ENCODE assay signal across 8 cellular contexts in genomic region chr16:86072328-86073102, GRCh38.
DNase-seq lines count a peak whose midpoint lies in the region; ATAC-seq and TF ChIP-seq lines count a peak whose summit lies in the region.

No MANE protein-coding gene starts in this region.

- no peaks in the 10 kb centered on the region for H3K4me1 Mint-ChIP-seq in activated CD4-positive, alpha-beta T cell treated with anti-CD3 and anti-CD28 coated beads, Interleukin-2, amount 10 ng/mL, durations not matched to agents 24 days and 14 days

- DNase-seq in activated T-cell treated with anti-CD3 and anti-CD28 coated beads for 24 hours (ENCODE audit: low read depth) (peak; percentile 17), activated T-cell treated with anti-CD3 and anti-CD28 coated beads for 4 hours (no peak), NCI-H1694 treated with DMSO at 0.1 percent for 48 hours (lab: John Stamatoyannopoulos, UW) (peak; percentile 11), fibroblast of lung (ENCODE audit: low read depth in 2 of 2) (peak; percentile 61 to 88), ureter (ENCODE audit: low spot score) (peak; percentile 81)
- peak; percentile 78 for DNase-seq in activated CD4-positive, alpha-beta T cell treated with anti-CD3 and anti-CD28 coated beads, Interleukin-2, amount 10 ng/mL, durations not matched to agents 24 days and 14 days

- H3K27ac Mint-ChIP-seq in activated CD4-positive, alpha-beta T cell treated with anti-CD3 and anti-CD28 coated beads, Interleukin-2, amount 10 ng/mL, durations not matched to agents 24 days and 14 days: no peak overlapping the region

- no peak overlapping the region for H3K4me2 ChIP-seq in fibroblast of lung (ENCODE audit: extremely low read depth, insufficient read depth, low read length)
- no peak overlapping the region for H3K4me2 ChIP-seq in neural cell (ENCODE audit: low read length)

- H3K9me3 Mint-ChIP-seq in activated CD4-positive, alpha-beta T cell treated with anti-CD3 and anti-CD28 coated beads, Interleukin-2, amount 10 ng/mL, durations not matched to agents 24 days and 14 days: no peaks in the 10 kb centered on the region

- no peaks in the 10 kb centered on the region for H3K4me1 ChIP-seq in fibroblast of lung (ENCODE audit: control insufficient read depth, extremely low read depth, insufficient read depth, low read length)

- no peaks in the 10 kb centered on the region for H3K79me2 ChIP-seq in fibroblast of lung (ENCODE audit: control insufficient read depth, insufficient read depth, low read length)
- no peaks in the 10 kb centered on the region for H3K79me2 ChIP-seq in neural cell (replicated peaks; ENCODE audit: insufficient read depth, low read length)

- H4K20me1 ChIP-seq in fibroblast of lung (ENCODE audit: control insufficient read depth, extremely low read depth, insufficient read depth, low read length) (no peaks in the 10 kb centered on the region), neural cell (ENCODE audit: insufficient read depth) (no peaks in the 10 kb centered on the region)

- H3K36me3 ChIP-seq in fibroblast of lung (ENCODE audit: control insufficient read depth, insufficient read depth, low read length) (no peaks in the 10 kb centered on the region), neural cell (ENCODE audit: insufficient read depth, low read length) (no peaks in the 10 kb centered on the region)

- H3K9me3 ChIP-seq in fibroblast of lung (ENCODE audit: control insufficient read depth, insufficient read depth, low read depth, low read length) (no peaks in the 10 kb centered on the region), neural cell (ENCODE audit: low read length) (peaks cover 3% of the 10 kb centered on the region)

- no peak overlapping the region for H3K27ac ChIP-seq in fibroblast of lung (ENCODE audit: insufficient read depth, low read length)
- H3K27ac ChIP-seq in neural cell (ENCODE audit: low read length): no peak overlapping the region

- TF ChIP-seq CTCF in fibroblast of lung (conservative IDR thresholded peaks at IDR 0.05 in 1 of 2, IDR thresholded peaks at IDR 0.05 in 1 of 2; ENCODE audit: low read depth in 1 of 2, low read length in 2 of 2) (peak; percentile 66 to 85), neural cell (IDR thresholded peaks at IDR 0.05; ENCODE audit: poor library complexity, severe bottlenecking) (peak; percentile 83)

- H2AFZ ChIP-seq in fibroblast of lung (ENCODE audit: low read length): no peak overlapping the region
- H2AFZ ChIP-seq in neural cell (ENCODE audit: low read depth, low read length): no peak overlapping the region

- H3K4me3 ChIP-seq in fibroblast of lung (replicated peaks in 1 of 4; ENCODE audit: control extremely low read depth in 1 of 4, insufficient read depth in 1 of 4, low read depth in 3 of 4, low read length in 4 of 4) (no peak overlapping the region), neural cell (ENCODE audit: low read length) (no peak overlapping the region)

- H3K4me3 Mint-ChIP-seq in activated CD4-positive, alpha-beta T cell treated with anti-CD3 and anti-CD28 coated beads, Interleukin-2, amount 10 ng/mL, durations not matched to agents 24 days and 14 days: no peak overlapping the region

- ATAC-seq in HG02938 (IDR thresholded peaks at IDR 0.05; ENCODE audit: unreplicated experiment): no peak

- no peaks in the 10 kb centered on the region for H3K9me2 ChIP-seq in neural cell (ENCODE audit: insufficient read depth, low read length)

- H3F3A ChIP-seq in neural cell (ENCODE audit: insufficient read depth, low read length, poor library complexity, severe bottlenecking): no peaks in the 10 kb centered on the region

- intact Hi-C loops in activated CD4-positive, alpha-beta T cell treated with anti-CD3 and anti-CD28 coated beads, Interleukin-2, amount 10 ng/mL, durations not matched to agents 24 days and 14 days (cut with micrococcal nuclease): loop anchor here (2.0 kb wide), 1 partner anchor 448 kb away; no protein-coding TSS in a partner anchor

- H3K27me3 ChIP-seq in fibroblast of lung (ENCODE audit: control insufficient read depth, insufficient read depth, low read length) (no peaks in the 10 kb centered on the region), neural cell (ENCODE audit: insufficient read depth, low read depth, low read length) (peaks cover 5% of the 10 kb centered on the region)

- H3K36me3 Mint-ChIP-seq in activated CD4-positive, alpha-beta T cell treated with anti-CD3 and anti-CD28 coated beads, Interleukin-2, amount 10 ng/mL, durations not matched to agents 24 days and 14 days (ENCODE audit: low read depth): no peaks in the 10 kb centered on the region

- peaks cover 4% of the 10 kb centered on the region for H3K27me3 Mint-ChIP-seq in activated CD4-positive, alpha-beta T cell treated with anti-CD3 and anti-CD28 coated beads, Interleukin-2, amount 10 ng/mL, durations not matched to agents 24 days and 14 days

- TF ChIP-seq RAD21 in neural cell (conservative IDR thresholded peaks at IDR 0.05): peak; percentile 89

- H3K9ac ChIP-seq in fibroblast of lung (ENCODE audit: insufficient read depth, low read length): no peak overlapping the region
- H3K9ac ChIP-seq in neural cell (ENCODE audit: low read length): no peak overlapping the region

- TF ChIP-seq EP300 in neural cell (conservative IDR thresholded peaks at IDR 0.05; ENCODE audit: poor library complexity, severe bottlenecking): no peak

TF ChIP-seq in neural cell, 6 proteins besides CTCF, POLR2A, EP300 and RAD21:
- TF ChIP-seq TAF1 (IDR thresholded peaks at IDR 0.05; ENCODE audit: low read depth): no peak
- TF ChIP-seq REST (IDR thresholded peaks at IDR 0.05; ENCODE audit: borderline replicate concordance): no peak
- peak; percentile 94 for TF ChIP-seq SMC3 (conservative IDR thresholded peaks at IDR 0.05; ENCODE audit: poor library complexity)
- no peak for TF ChIP-seq EZH2 (IDR thresholded peaks at IDR 0.05; ENCODE audit: borderline replicate concordance, insufficient read depth, low read length, poor library complexity, severe bottlenecking)
- no peak for TF ChIP-seq MXI1 (conservative IDR thresholded peaks at IDR 0.05; ENCODE audit: poor library complexity, severe bottlenecking)
- no peak for TF ChIP-seq POLR2AphosphoS5 (IDR thresholded peaks at IDR 0.05)
TF ChIP-seq in neural cell: peak in this region for 1.
